8 cellular contexts compared by ENCODE assay signal in the genomic region with DNA sequence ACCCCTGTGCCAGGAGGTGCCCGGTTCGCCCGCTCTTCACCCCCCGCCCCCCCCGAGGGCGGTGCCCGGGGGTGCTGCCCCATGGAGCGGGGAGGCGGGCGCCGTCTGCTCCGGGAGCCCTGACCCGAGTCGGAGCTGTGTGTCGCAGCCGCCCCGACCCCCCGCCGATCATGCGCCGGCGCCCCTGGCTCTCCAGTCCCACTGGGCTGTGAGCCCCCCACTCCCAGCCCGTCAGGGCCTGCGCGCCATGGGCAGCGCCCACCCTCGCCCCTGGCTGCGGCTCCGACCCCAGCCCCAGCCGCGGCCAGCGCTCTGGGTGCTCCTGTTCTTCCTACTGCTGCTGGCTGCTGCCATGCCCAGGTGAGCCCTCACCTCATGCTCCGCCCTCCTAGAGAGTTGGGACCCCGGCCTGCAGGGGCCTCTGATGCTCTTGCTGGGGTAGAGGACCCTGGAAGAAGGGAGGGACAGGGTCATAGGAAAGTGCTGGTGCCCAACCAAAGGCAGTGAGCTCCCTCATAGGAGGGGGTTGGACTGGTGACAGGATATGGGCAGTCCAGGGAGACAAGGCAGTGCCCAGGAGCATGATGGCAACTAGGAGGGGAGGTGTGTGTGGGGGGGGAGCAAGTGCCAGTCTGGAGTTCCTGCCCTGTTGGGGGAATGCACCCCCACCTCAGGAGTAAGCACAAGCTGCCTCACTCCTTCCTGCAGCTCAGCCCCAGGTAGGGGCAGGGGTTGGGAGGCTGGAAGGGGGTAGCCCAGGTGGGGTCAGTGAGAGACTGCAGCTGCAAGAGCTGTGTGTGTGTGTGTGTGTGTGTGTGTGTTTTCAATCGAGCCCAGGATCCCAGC. TPM values are rescaled to one million over a fixed set of nuclear protein-coding genes. Genes with fewer than 3 reads are reported as not detected.
DNase-seq lines count a peak whose midpoint lies in the region; ATAC-seq and TF ChIP-seq lines count a peak whose summit lies in the region.

WNT10A (plus strand) TSS at position 104 of the 846 bp plus-strand sequence; CDS start at position 248, 144 bp downstream.

- no peak for TF ChIP-seq POLR2A in vagina (IDR thresholded peaks at IDR 0.05)

- intact Hi-C loops in right cardiac atrium (cut with DNase I) (no loop called here), vagina (cut with DNase I) (no loop called here)

- H3K27ac ChIP-seq in right cardiac atrium (ENCODE audit: low read length), result no peak within 1 kb of the TSS
- no peak within 1 kb of the TSS for H3K27ac ChIP-seq in right atrium auricular region
- H3K27ac ChIP-seq in foreskin keratinocyte, result peak within 1 kb of the TSS; percentile 2
- peak within 1 kb of the TSS; percentile 12 for H3K27ac ChIP-seq in vagina

- no peaks in the 10 kb centered on the region for H3K9me3 ChIP-seq in right cardiac atrium (ENCODE audit: control insufficient read depth, low read length)
- no peaks in the 10 kb centered on the region for H3K9me3 ChIP-seq in right atrium auricular region
- H3K9me3 ChIP-seq in vagina, result no peaks in the 10 kb centered on the region

- no peaks in the 10 kb centered on the region for H3K9me3 Mint-ChIP-seq in IgD-negative memory B cell

- no peaks in the 10 kb centered on the region for H3K4me1 ChIP-seq in right cardiac atrium (ENCODE audit: control insufficient read depth, insufficient read depth, low read length)
- H3K4me1 ChIP-seq in right atrium auricular region, result peaks cover 0 to 29% of the 10 kb centered on the region in 2 donors
- H3K4me1 ChIP-seq in foreskin keratinocyte, result peaks cover 10% of the 10 kb centered on the region
- peaks cover 41% of the 10 kb centered on the region for H3K4me1 ChIP-seq in vagina

- DNase-seq in right cardiac atrium (peak in 1 of 3 donors; percentile 55), right atrium auricular region (ENCODE audit: low spot score) (no peak), foreskin keratinocyte (no peak), vagina (ENCODE audit: extremely low spot score in 2 of 2) (no peak), GM19238 (ENCODE audit: insufficient read length, low spot score) (no peak), T1000 (lab: John Stamatoyannopoulos, UW) (no peak), NCI-H82 (lab: John Stamatoyannopoulos, UW) (no peak)

- H3K27me3 ChIP-seq in right cardiac atrium (ENCODE audit: control insufficient read depth, insufficient read depth) (no peaks in the 10 kb centered on the region), right atrium auricular region (peaks cover 10 to 18% of the 10 kb centered on the region in 2 donors), foreskin keratinocyte (peaks cover 15% of the 10 kb centered on the region), vagina (peaks cover 11% of the 10 kb centered on the region)

- WGBS in right cardiac atrium, result 8% methylated on average over 35 of the region's 35 CpGs

- peaks cover 6% of the 10 kb centered on the region for H3K27me3 Mint-ChIP-seq in IgD-negative memory B cell

- H3K4me3 ChIP-seq in right cardiac atrium (ENCODE audit: low read length), result peak within 1 kb of the TSS; percentile 5
- H3K4me3 ChIP-seq in right atrium auricular region, result peak within 1 kb of the TSS in 1 of 2 donors; percentile 35
- peak within 1 kb of the TSS; percentile 33 to 38 for H3K4me3 ChIP-seq in vagina

- peak within 1 kb of the TSS; percentile 91 to 99 (median 98) for H3K27ac Mint-ChIP-seq in IgD-negative memory B cell

- H3K4me1 Mint-ChIP-seq in IgD-negative memory B cell, result peaks cover 28 to 54% (median 45%) of the 10 kb centered on the region in 3 donors

- peak within 1 kb of the TSS; percentile 81 to 97 (median 90) for H3K4me3 Mint-ChIP-seq in IgD-negative memory B cell

- no peak for ATAC-seq in right cardiac atrium
- no peak for ATAC-seq in foreskin keratinocyte

- no peak for TF ChIP-seq CTCF in right atrium auricular region (IDR thresholded peaks at IDR 0.05)
- no peak for TF ChIP-seq CTCF in foreskin keratinocyte (conservative IDR thresholded peaks at IDR 0.05)
- no peak for TF ChIP-seq CTCF in vagina (IDR thresholded peaks at IDR 0.05)

- no peaks in the 10 kb centered on the region for H3K36me3 ChIP-seq in right atrium auricular region
- H3K36me3 ChIP-seq in vagina, result no peaks in the 10 kb centered on the region

- no peaks in the 10 kb centered on the region for H3K36me3 Mint-ChIP-seq in IgD-negative memory B cell

RNA-seq across cellular contexts. Expression of gene WNT10A, which starts in this region (rescaled TPM):
- not detected for total RNA-seq in right cardiac atrium
- not detected for polyA plus RNA-seq in right cardiac atrium
- total RNA-seq in right atrium auricular region, result 1 to 10 TPM in 1 of 2 donors, under 1 TPM in 1; 0.90 to 1.2 TPM
- 2.4 TPM for polyA plus RNA-seq in IgD-negative memory B cell
- total RNA-seq in foreskin keratinocyte, result 2.8 and 3.5 TPM in 2 replicates
- polyA plus RNA-seq in foreskin keratinocyte, result 2.8 and 4.1 TPM in 2 replicates
- 2.5 TPM for total RNA-seq in vagina

Comparison
In these comparisons a context has a peak if more than half of its experiments do, and no peak if none do; other contexts are left out.
1. H3K27ac ChIP-seq: peak in foreskin keratinocyte (single experiment) and vagina (single experiment); none in right cardiac atrium (single experiment) and right atrium auricular region (0 of 2).